ENCODE assay signal across 8 cellular contexts in genomic region chr9:38621434-38622082, GRCh38. TPM values are rescaled to one million over a fixed set of nuclear protein-coding genes. Genes with fewer than 3 reads are reported as not detected.
DNase-seq lines count a peak whose midpoint lies in the region; ATAC-seq and TF ChIP-seq lines count a peak whose summit lies in the region.

No MANE protein-coding gene starts in this region.

- H3K4me3 Mint-ChIP-seq in T-helper 17 cell, result peak overlapping the region; percentile 94
- H3K4me3 Mint-ChIP-seq in MCF 10A (ENCODE audit: unreplicated experiment), result peak overlapping the region; percentile 92

- H3K4me1 Mint-ChIP-seq in T-helper 17 cell, result peaks cover 16% of the 10 kb centered on the region
- peaks cover 5% of the 10 kb centered on the region for H3K4me1 Mint-ChIP-seq in MCF 10A (ENCODE audit: insufficient read depth, unreplicated experiment)

- CTCF ChIA-PET in MCF 10A (lab: Yijun Ruan, JAX), result interaction anchor here (0.6 to 1.5 kb wide), 12 partner anchors 12 to 528 kb away, joined by 3 to 10 read pairs (median 4); partner anchors contain the start of gene ALDH1B1

- DNase-seq in T-helper 17 cell, result peak; percentile 17 to 39 (median 38)
- DNase-seq in MCF 10A (ENCODE audit: unreplicated experiment), result peak; percentile 57
- DNase-seq in lower lobe of right lung, result peak; percentile 61
- peak; percentile 16 for DNase-seq in stimulated activated CD8-positive, alpha-beta memory T cell treated with anti-CD3 and anti-CD28 coated beads, Interleukin-4, amount 100 ng/mL, for 24 hours (ENCODE audit: low read depth)
- DNase-seq in globus pallidus (ENCODE audit: low spot score), result no peak
- DNase-seq in A172 (ENCODE audit: low spot score), result no peak

- intact Hi-C loops in MCF 10A (cut with micrococcal nuclease) (no loop called here), lower lobe of right lung (cut with DNase I) (no loop called here)

- H3K9me3 ChIP-seq in T-helper 17 cell (ENCODE audit: control insufficient read depth, low read length, poor library complexity, severe bottlenecking), result no peaks in the 10 kb centered on the region
- peaks cover 6% of the 10 kb centered on the region for H3K9me3 ChIP-seq in lower lobe of right lung

- POLR2A ChIA-PET in MCF 10A (lab: Yijun Ruan, JAX), result interaction anchor here (0.9 to 2.7 kb wide), 6 partner anchors 11 to 106 kb away, joined by 3 to 17 read pairs (median 5); no protein-coding TSS in a partner anchor

- peaks cover 25% of the 10 kb centered on the region for H3K4me1 ChIP-seq in lower lobe of right lung

- BruUV-seq in MCF 10A (replicated peaks; lab: Mats Ljungman, UMichigan), result no TSS peak

- no peaks in the 10 kb centered on the region for H3K36me3 Mint-ChIP-seq in T-helper 17 cell (ENCODE audit: low read depth)
- H3K36me3 Mint-ChIP-seq in MCF 10A (ENCODE audit: insufficient read depth, unreplicated experiment), result no peaks in the 10 kb centered on the region

- H3K27ac Mint-ChIP-seq in T-helper 17 cell (peak overlapping the region; percentile 88), MCF 10A (ENCODE audit: low read depth, unreplicated experiment) (no peak overlapping the region)

- TF ChIP-seq CTCF in MCF 10A (IDR thresholded peaks at IDR 0.05; ENCODE audit: unreplicated experiment) (no peak), lower lobe of right lung (IDR thresholded peaks at IDR 0.05) (no peak)

- peak overlapping the region; percentile 65 for H3K27ac ChIP-seq in lower lobe of right lung

- H3K4me3 ChIP-seq in lower lobe of right lung, result peak overlapping the region; percentile 61

- H3K27me3 ChIP-seq in lower lobe of right lung (ENCODE audit: low read depth), result peaks cover 45% of the 10 kb centered on the region

- ATAC-seq in GM18498 (IDR thresholded peaks at IDR 0.05; ENCODE audit: unreplicated experiment) (peak; percentile 44), HG02981 (IDR thresholded peaks at IDR 0.05; ENCODE audit: unreplicated experiment) (peak; percentile 27), T-helper 17 cell (peak; percentile 56), lower lobe of right lung (peak; percentile 48 to 59)

- H3K27me3 Mint-ChIP-seq in T-helper 17 cell (no peaks in the 10 kb centered on the region), MCF 10A (ENCODE audit: insufficient read depth, unreplicated experiment) (no peaks in the 10 kb centered on the region)

- H3K36me3 ChIP-seq in lower lobe of right lung, result no peaks in the 10 kb centered on the region

- H3K9me3 Mint-ChIP-seq in MCF 10A (ENCODE audit: unreplicated experiment), result peaks cover 12% of the 10 kb centered on the region

RNA-seq across cellular contexts. Expression of gene ANKRD18A, which starts 1.2 kb away (rescaled TPM):
- total RNA-seq in T-helper 17 cell, result 10 to 100 TPM; 21.0 to 22.3 TPM
- 42.0 and 46.0 TPM in 2 replicates for total RNA-seq in MCF 10A (2022)
- 4.3 TPM for total RNA-seq in lower lobe of right lung
- 0.10 TPM in 1 of 2 replicates, not detected in the other for total RNA-seq in A172 (2014; rRNA removed; shearing (Covaris generic))

Comparison
In these comparisons a context has a peak if more than half of its experiments do, and no peak if none do; other contexts are left out.
1. DNase-seq: peak in T-helper 17 cell (3 of 3), MCF 10A (single experiment), lower lobe of right lung (single experiment) and stimulated activated CD8-positive, alpha-beta memory T cell treated with anti-CD3 and anti-CD28 coated beads, Interleukin-4, amount 100 ng/mL, for 24 hours (single experiment); none in globus pallidus (single experiment) and A172 (single experiment).
2. Peak in every context shown above with its lines, with median percentiles within 50 percentile points of each other: ATAC-seq.